ENCODE assay signal across 8 cellular contexts in the genomic region with DNA sequence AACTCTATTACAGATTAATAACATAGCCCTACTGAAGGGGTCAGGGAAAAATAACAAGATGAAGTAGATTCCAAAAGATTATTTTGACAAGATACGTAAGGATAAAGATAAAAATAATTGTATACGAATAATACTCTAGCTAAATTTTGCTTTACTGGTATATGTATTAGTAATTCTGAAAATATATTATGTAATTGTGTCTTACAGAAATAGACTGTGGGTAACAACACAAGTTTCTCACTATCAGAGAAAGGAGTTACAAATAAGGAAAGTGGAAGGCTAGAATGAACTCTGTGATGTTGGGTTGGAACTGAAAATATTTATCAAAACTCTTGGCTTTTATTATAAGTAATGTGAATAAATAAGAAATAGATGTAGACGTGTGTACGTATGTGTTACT. TPM values are rescaled to one million over a fixed set of nuclear protein-coding genes. Genes with fewer than 3 reads are reported as not detected.
"Had no signal": no experiment of that assay in that cellular context is flagged by ENCODE, and none has a peak within 500 bp of the region (broad histone marks: within the 10 kb centered on the region; RNA-seq: fewer than 3 reads in every experiment).

No MANE protein-coding gene starts in this region.

- H3K9ac ChIP-seq: GM23248 had no signal

- H2AFZ ChIP-seq: GM23248 had no signal

- ATAC-seq: K562 had no signal

- DNase-seq: GM23248, GOT3, H7, HCEC 1CT, IMR-90, Kasumi-1, KG1 had no signal

- H3K27ac ChIP-seq: GM23248 had no signal

- H3K4me3 ChIP-seq: GM23248, K562 had no signal

RNA-seq across cellular contexts. Expression of a gene that starts 26.6 kb away (rescaled TPM):
- total RNA-seq: H7, K562 had no signal
